In the genomic region with DNA sequence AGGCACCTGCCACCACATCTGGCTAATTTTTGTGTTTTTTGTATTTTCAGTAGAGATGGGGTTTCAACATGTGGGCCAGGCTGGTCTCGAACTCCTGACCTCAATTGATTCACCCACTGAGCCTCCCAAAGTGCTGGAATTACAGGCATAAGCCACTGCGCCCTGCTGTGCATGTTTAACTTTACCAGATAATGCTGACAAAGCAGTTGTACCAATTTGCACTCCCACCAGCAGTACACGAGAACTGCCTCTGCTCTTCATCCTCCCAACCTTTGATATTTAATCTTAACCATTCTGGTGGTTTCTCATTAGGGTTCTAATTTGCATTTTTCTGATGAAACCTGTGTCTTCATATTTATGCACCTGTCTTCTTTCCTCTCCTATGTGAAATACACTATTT, we compare ENCODE assay signal across 35 cellular contexts.
"Had no signal": no experiment of that assay in that cellular context is flagged by ENCODE, and none has a peak within 500 bp of the region (broad histone marks: within the 10 kb centered on the region; RNA-seq: fewer than 3 reads in every experiment).

No MANE protein-coding gene starts in this region.

- H3K27ac Mint-ChIP-seq: activated B cell treated with CpG ODN at 0.5 μM for 24 hours; activated CD4-positive, alpha-beta memory T cell treated with anti-CD3 and anti-CD28 coated beads for 36 hours; activated CD4-positive, alpha-beta T cell treated with anti-CD3 and anti-CD28 coated beads, Interleukin-2, amount 10 ng/mL, durations not matched to agents 24 days and 14 days; activated CD8-positive, alpha-beta T cell treated with anti-CD3 and anti-CD28 coated beads for 36 hours; activated naive CD4-positive, alpha-beta T cell treated with anti-CD3 and anti-CD28 coated beads for 36 hours; activated naive CD4-positive, alpha-beta T cell treated with anti-CD3 and anti-CD28 coated beads, Interleukin-2, amount 50 U/mL, for 72 hours; activated naive CD8-positive, alpha-beta T cell treated with anti-CD3 and anti-CD28 coated beads for 36 hours; activated T-cell treated with anti-CD3 and anti-CD28 coated beads, Interleukin-2, amount 50 U/mL, for 72 hours; activated T-helper 1 cell treated with anti-CD3 and anti-CD28 coated beads, Interleukin-12 subunit alpha, Interleukin-12 subunit beta, Interleukin-2, Interleukin-4 antibody, amounts not matched to agents 30 ng/mL and 10 ng/mL and 1 ng/mL, durations not matched to agents 14 hours and 24 hours and 36 hours; activated T-helper 17 cell treated with anti-CD3 and anti-CD28 coated beads, Interleukin-2, amount 50 U/mL, for 72 hours; T-helper 2 cell treated with Interferon-gamma antibody and Interleukin-4, amounts not matched to agents 5 μg/mL and 100 μg/mL, for 36 hours had no signal

- H3K36me3 ChIP-seq: adrenal gland, brain microvascular endothelial cell, breast epithelium had no signal

- H3K36me3 Mint-ChIP-seq: activated naive CD4-positive, alpha-beta T cell treated with anti-CD3 and anti-CD28 coated beads, Interleukin-2, amount 50 U/mL, for 72 hours had no signal

- H3K4me1 ChIP-seq: body of pancreas, breast epithelium had no signal

- H3K4me1 Mint-ChIP-seq: activated T-helper 17 cell treated with anti-CD3 and anti-CD28 coated beads, Interleukin-2, amount 50 U/mL, for 72 hours had no signal

- H3K27ac ChIP-seq: adrenal gland, body of pancreas, brain microvascular endothelial cell, breast epithelium, VCaP had no signal

- ATAC-seq: activated CD8-positive, alpha-beta T cell treated with anti-CD3 and anti-CD28 coated beads for 36 hours; activated naive CD4-positive, alpha-beta T cell treated with anti-CD3 and anti-CD28 coated beads, Interleukin-2, amount 50 U/mL, for 72 hours; activated T-cell treated with anti-CD3 and anti-CD28 coated beads, Interleukin-2, amount 50 U/mL, for 4 hours; activated T-cell treated with anti-CD3 and anti-CD28 coated beads, Interleukin-2, amount 50 U/mL, for 72 hours; activated T-helper 17 cell treated with anti-CD3 and anti-CD28 coated beads, Interleukin-2, amount 50 U/mL, for 72 hours; body of pancreas had no signal

- H3K27me3 ChIP-seq: adrenal gland, body of pancreas, brain microvascular endothelial cell, breast epithelium had no signal

- DNase-seq: activated B cell treated with CpG ODN at 0.5 μM for 24 hours; activated CD4-positive, alpha-beta memory T cell treated with anti-CD3 and anti-CD28 coated beads for 36 hours; activated CD4-positive, alpha-beta T cell treated with anti-CD3 and anti-CD28 coated beads for 4 hours; activated CD4-positive, alpha-beta T cell treated with anti-CD3 and anti-CD28 coated beads, Interleukin-2, amount 10 ng/mL, durations not matched to agents 24 days and 14 days; activated CD4-positive, alpha-beta T cell treated with anti-CD3 and anti-CD28 coated beads, Interleukin-2, amount 50 U/mL, for 1 hour; activated CD4-positive, alpha-beta T cell treated with anti-CD3 and anti-CD28 coated beads, Interleukin-2, amount 50 U/mL, for 4 hours; activated CD4-positive, CD25-positive, alpha-beta regulatory T cell treated with anti-CD3 and anti-CD28 coated beads, Interleukin-2, amount 50 U/mL, for 72 hours; activated CD8-positive, alpha-beta memory T cell treated with anti-CD3 and anti-CD28 coated beads, Interleukin-2, amount 50 U/mL, for 4 hours; activated CD8-positive, alpha-beta T cell treated with anti-CD3 and anti-CD28 coated beads for 36 hours; activated effector memory CD4-positive, alpha-beta T cell treated with anti-CD3 and anti-CD28 coated beads, Interleukin-2, amount 50 U/mL, for 16 hours; activated gamma-delta T cell treated with Interleukin-2 at 50 U/mL for 16 hours; activated naive CD4-positive, alpha-beta T cell; activated naive CD4-positive, alpha-beta T cell treated with anti-CD3 and anti-CD28 coated beads for 36 hours; activated naive CD4-positive, alpha-beta T cell treated with anti-CD3 and anti-CD28 coated beads, Interleukin-2, amount 50 U/mL, for 16 hours; activated naive CD8-positive, alpha-beta T cell treated with anti-CD3 and anti-CD28 coated beads for 36 hours; activated T-cell treated with anti-CD3 and anti-CD28 coated beads for 4 hours; activated T-cell treated with anti-CD3 and anti-CD28 coated beads, Interleukin-2, amount 50 U/mL, for 1 hour; activated T-cell treated with anti-CD3 and anti-CD28 coated beads, Interleukin-2, amount 50 U/mL, for 4 hours; activated T-cell treated with anti-CD3 and anti-CD28 coated beads, Interleukin-2, amount 50 U/mL, for 72 hours; adrenal gland; amniotic stem cell; aorta; body of pancreas; brain microvascular endothelial cell; central memory CD4-positive, alpha-beta T cell; T-helper 2 cell; T-helper 9 cell had no signal

- FAIRE-seq: astrocyte, TTC549 had no signal

- H3K9me3 Mint-ChIP-seq: activated B cell treated with CpG ODN at 0.5 μM for 24 hours; activated CD4-positive, alpha-beta memory T cell treated with anti-CD3 and anti-CD28 coated beads for 36 hours; activated CD4-positive, alpha-beta T cell treated with anti-CD3 and anti-CD28 coated beads, Interleukin-2, amount 10 ng/mL, durations not matched to agents 24 days and 14 days; activated CD8-positive, alpha-beta T cell treated with anti-CD3 and anti-CD28 coated beads for 36 hours; activated naive CD4-positive, alpha-beta T cell treated with anti-CD3 and anti-CD28 coated beads for 36 hours; activated naive CD4-positive, alpha-beta T cell treated with anti-CD3 and anti-CD28 coated beads, Interleukin-2, amount 50 U/mL, for 72 hours; activated naive CD8-positive, alpha-beta T cell treated with anti-CD3 and anti-CD28 coated beads for 36 hours; activated T-cell treated with anti-CD3 and anti-CD28 coated beads, Interleukin-2, amount 50 U/mL, for 72 hours; activated T-helper 1 cell treated with anti-CD3 and anti-CD28 coated beads, Interleukin-12 subunit alpha, Interleukin-12 subunit beta, Interleukin-2, Interleukin-4 antibody, amounts not matched to agents 30 ng/mL and 10 ng/mL and 1 ng/mL, durations not matched to agents 14 hours and 24 hours and 36 hours; activated T-helper 17 cell treated with anti-CD3 and anti-CD28 coated beads, Interleukin-2, amount 50 U/mL, for 72 hours; T-helper 2 cell treated with Interferon-gamma antibody and Interleukin-4, amounts not matched to agents 5 μg/mL and 100 μg/mL, for 36 hours had no signal

- H3K4me3 ChIP-seq: adrenal gland, body of pancreas, breast epithelium had no signal

- H3K4me3 Mint-ChIP-seq: activated B cell treated with CpG ODN at 0.5 μM for 24 hours; activated CD4-positive, alpha-beta memory T cell treated with anti-CD3 and anti-CD28 coated beads for 36 hours; activated CD4-positive, alpha-beta T cell treated with anti-CD3 and anti-CD28 coated beads, Interleukin-2, amount 10 ng/mL, durations not matched to agents 24 days and 14 days; activated CD8-positive, alpha-beta T cell treated with anti-CD3 and anti-CD28 coated beads for 36 hours; activated naive CD4-positive, alpha-beta T cell treated with anti-CD3 and anti-CD28 coated beads for 36 hours; activated naive CD8-positive, alpha-beta T cell treated with anti-CD3 and anti-CD28 coated beads for 36 hours; activated T-cell treated with anti-CD3 and anti-CD28 coated beads, Interleukin-2, amount 50 U/mL, for 4 hours; activated T-cell treated with anti-CD3 and anti-CD28 coated beads, Interleukin-2, amount 50 U/mL, for 72 hours; activated T-helper 1 cell treated with anti-CD3 and anti-CD28 coated beads, Interleukin-12 subunit alpha, Interleukin-12 subunit beta, Interleukin-2, Interleukin-4 antibody, amounts not matched to agents 30 ng/mL and 10 ng/mL and 1 ng/mL, durations not matched to agents 14 hours and 24 hours and 36 hours; activated T-helper 17 cell treated with anti-CD3 and anti-CD28 coated beads, Interleukin-2, amount 50 U/mL, for 72 hours; T-helper 2 cell treated with Interferon-gamma antibody and Interleukin-4, amounts not matched to agents 5 μg/mL and 100 μg/mL, for 36 hours had no signal

- H3K9me3 ChIP-seq: adrenal gland, body of pancreas, breast epithelium had no signal

- H3K27me3 Mint-ChIP-seq: activated CD8-positive, alpha-beta T cell treated with anti-CD3 and anti-CD28 coated beads for 36 hours; activated naive CD8-positive, alpha-beta T cell treated with anti-CD3 and anti-CD28 coated beads for 36 hours; activated T-helper 17 cell treated with anti-CD3 and anti-CD28 coated beads, Interleukin-2, amount 50 U/mL, for 72 hours had no signal
